In genomic region chr17:47665655-47666054, GRCh38 we compare ENCODE assay signal across 23 cellular contexts. TPM values are rescaled to one million over a fixed set of nuclear protein-coding genes. Genes with fewer than 3 reads are reported as not detected.
A peak's percentile ranks its signal among the peaks of the same experiment; 100 is the strongest.
DNase-seq lines count a peak whose midpoint lies in the region; ATAC-seq and TF ChIP-seq lines count a peak whose summit lies in the region.
"Had no signal": no experiment of that assay in that cellular context is flagged by ENCODE, and none has a peak within 500 bp of the region (broad histone marks: within the 10 kb centered on the region; RNA-seq: fewer than 3 reads in every experiment).

No MANE protein-coding gene starts in this region.

- H3K4me2 ChIP-seq in H9 (ENCODE audit: insufficient read depth, insufficient read length, low read length) = no peak overlapping the region

- H4K20me1 ChIP-seq in H9 (ENCODE audit: control insufficient read depth, insufficient read depth, insufficient read length) = no peaks in the 10 kb centered on the region

- no peak overlapping the region for H4K91ac ChIP-seq in H9 (ENCODE audit: insufficient read length, low read depth, low read length)

- H3K9me3 ChIP-seq in H9 (ENCODE audit: control insufficient read depth, low read depth, low read length) (no peaks in the 10 kb centered on the region), iPS-18a (ENCODE audit: control insufficient read depth, low read depth, low read length) (no peaks in the 10 kb centered on the region)
- H3K9me3 ChIP-seq: right lobe of liver, tibial nerve had no signal

- POLR2A ChIA-PET in WTC11 (lab: Charles Lee) = interaction anchor here (2.8 kb wide), 1 partner anchor 16 kb away, joined by 10 read pairs; the partner anchor contains the start of gene KPNB1
- POLR2A ChIA-PET in T-cell (lab: Charles Lee) = interaction anchor here in 1 of 2 donors (0.5 to 1.2 kb wide), 2 partner anchors 8 to 28 kb away, joined by 3 to 5 read pairs; no protein-coding TSS in a partner anchor

- peaks cover 62 to 96% (median 93%) of the 10 kb centered on the region in 3 experiments for H3K36me3 Mint-ChIP-seq in H9 (ENCODE audit: insufficient read depth in 1 of 3, low read depth in 3 of 3)
- peaks cover 86% of the 10 kb centered on the region for H3K36me3 Mint-ChIP-seq in WTC11
- peaks cover 52% of the 10 kb centered on the region for H3K36me3 Mint-ChIP-seq in T-cell

- peak overlapping the region in 2 of 3 experiments; percentile 68 to 89; a peak in 1 of 7 replicates for H3K27ac Mint-ChIP-seq in H9
- H3K27ac Mint-ChIP-seq in WTC11 = no peak overlapping the region
- H3K27ac Mint-ChIP-seq in T-cell = peak overlapping the region in 1 of 2 donors; percentile 43
- H3K27ac Mint-ChIP-seq: activated naive CD4-positive, alpha-beta T cell treated with anti-CD3 and anti-CD28 coated beads, Interleukin-2, amount 10 ng/mL, durations not matched to agents 7 days and 5 days; CD4-positive, alpha-beta T cell; effector memory CD8-positive, alpha-beta T cell; nephron had no signal

- no peak overlapping the region for H3K4ac ChIP-seq in H9 (ENCODE audit: low read depth, low read length)

- H3K14ac ChIP-seq in H9 (ENCODE audit: insufficient read depth, low read length) = no peak overlapping the region

- no peak overlapping the region for H3K18ac ChIP-seq in H9 (ENCODE audit: insufficient read length, low read depth, low read length)

- H3K27me3 Mint-ChIP-seq in H9 (ENCODE audit: low read depth) = no peaks in the 10 kb centered on the region
- H3K27me3 Mint-ChIP-seq in WTC11 (ENCODE audit: low read depth) = no peaks in the 10 kb centered on the region
- no peaks in the 10 kb centered on the region for H3K27me3 Mint-ChIP-seq in T-cell
- H3K27me3 Mint-ChIP-seq: activated naive CD4-positive, alpha-beta T cell treated with anti-CD3 and anti-CD28 coated beads, Interleukin-2, amount 10 ng/mL, durations not matched to agents 7 days and 5 days; CD4-positive, alpha-beta T cell; effector memory CD8-positive, alpha-beta T cell had no signal

- no peaks in the 10 kb centered on the region for H3K79me2 ChIP-seq in H9 (ENCODE audit: insufficient read depth, low read length)

- H2AK5ac ChIP-seq in H9 (ENCODE audit: insufficient read length, low read length) = no peak overlapping the region

- peaks cover 97% of the 10 kb centered on the region for H3K36me3 ChIP-seq in iPS-18a (ENCODE audit: control insufficient read depth, low read depth, low read length)

- CTCF ChIA-PET in WTC11 (lab: Charles Lee) = interaction anchor here (0.6 to 1.3 kb wide), 3 partner anchors 34 to 131 kb away, joined by 3 read pairs; no protein-coding TSS in a partner anchor
- CTCF ChIA-PET in T-cell (lab: Charles Lee) = interaction anchor here (0.6 to 1.6 kb wide), 7 partner anchors 8 to 414 kb away, joined by 3 to 4 read pairs (median 3); partner anchors contain the start of gene KPNB1 (in 1 of the 2)

- H3K56ac ChIP-seq in H9 (ENCODE audit: insufficient read length, low read depth, low read length) = no peak overlapping the region

- no peak overlapping the region for H2BK5ac ChIP-seq in H9 (ENCODE audit: insufficient read length, low read length)

- H3K4me1 Mint-ChIP-seq in H9 (peaks cover 14 to 18% of the 10 kb centered on the region in 2 experiments), WTC11 (peaks cover 15% of the 10 kb centered on the region), T-cell (peaks cover 24 to 28% (median 28%) of the 10 kb centered on the region in 3 donors)
- H3K4me1 Mint-ChIP-seq: nephron had no signal

- H4K5ac ChIP-seq in H9 (ENCODE audit: insufficient read length, low read depth, low read length) = no peak overlapping the region

- H2BK20ac ChIP-seq in H9 (ENCODE audit: low read depth, low read length, poor library complexity, severe bottlenecking) = no peak overlapping the region

- H3K9me3 Mint-ChIP-seq in H9 (no peaks in the 10 kb centered on the region), WTC11 (no peaks in the 10 kb centered on the region), T-cell (no peaks in the 10 kb centered on the region)
- H3K9me3 Mint-ChIP-seq: activated naive CD4-positive, alpha-beta T cell treated with anti-CD3 and anti-CD28 coated beads, Interleukin-2, amount 10 ng/mL, durations not matched to agents 7 days and 5 days; CD4-positive, alpha-beta T cell; effector memory CD8-positive, alpha-beta T cell; nephron had no signal

- H4K8ac ChIP-seq in H9 (replicated peaks; ENCODE audit: insufficient read length, low read depth, low read length) = no peak overlapping the region

- no peak overlapping the region for H2BK15ac ChIP-seq in H9 (ENCODE audit: low read depth, low read length)

- H3K4me3 ChIP-seq in iPS-18a (ENCODE audit: low read length) = no peak overlapping the region
- H3K4me3 ChIP-seq: right lobe of liver, tibial nerve had no signal

- ATAC-seq in WTC11 (no peak), HG03135 (IDR thresholded peaks at IDR 0.05; ENCODE audit: unreplicated experiment) (no peak), GM18909 (IDR thresholded peaks at IDR 0.05; ENCODE audit: poor library complexity, unreplicated experiment) (no peak), T-cell (replicated peaks in 1 of 4) (no peak)
- ATAC-seq: effector memory CD8-positive, alpha-beta T cell had no signal

- H3K27me3 ChIP-seq in H9 (ENCODE audit: insufficient read depth, low read length) (no peaks in the 10 kb centered on the region), iPS-18a (ENCODE audit: control insufficient read depth, insufficient read depth, low read length) (no peaks in the 10 kb centered on the region)
- H3K27me3 ChIP-seq: brain microvascular endothelial cell, right lobe of liver, tibial nerve had no signal

- no peak overlapping the region for H3K27ac ChIP-seq in H9 (ENCODE audit: insufficient read length, low read depth, low read length)
- peak overlapping the region; percentile 21 for H3K27ac ChIP-seq in iPS-18a (ENCODE audit: low read length)
- H3K27ac ChIP-seq: brain microvascular endothelial cell, right lobe of liver, tibial nerve had no signal

- no peak overlapping the region for H3K23ac ChIP-seq in H9 (ENCODE audit: insufficient read length, low read depth, low read length)

- H3K4me3 Mint-ChIP-seq in H9 (no peak overlapping the region), WTC11 (no peak overlapping the region), T-cell (no peak overlapping the region)
- H3K4me3 Mint-ChIP-seq: activated naive CD4-positive, alpha-beta T cell treated with anti-CD3 and anti-CD28 coated beads, Interleukin-2, amount 10 ng/mL, durations not matched to agents 7 days and 5 days; CD4-positive, alpha-beta T cell; effector memory CD8-positive, alpha-beta T cell; nephron had no signal

- no CpG with 5 or more reads among the region's 3 CpGs for WGBS in H9 (ENCODE audit: extremely low coverage, insufficient read length, low lambda C conversion rate)

- H3K9ac ChIP-seq in H9 (ENCODE audit: extremely low read depth, insufficient read length, low read length) = no peak overlapping the region
- no peak overlapping the region for H3K9ac ChIP-seq in iPS-18a (ENCODE audit: low read length)

- no peak overlapping the region for H3T11ph ChIP-seq in H9 (ENCODE audit: low read length)

- H3K23me2 ChIP-seq in H9 (ENCODE audit: insufficient read length, low read depth, low read length, poor library complexity, severe bottlenecking) = no peaks in the 10 kb centered on the region

- no peak overlapping the region for H2BK120ac ChIP-seq in H9 (ENCODE audit: low read depth, low read length, poor library complexity, severe bottlenecking)

- H3K4me1 ChIP-seq in H9 (ENCODE audit: insufficient read depth, low read length) = peaks cover 3% of the 10 kb centered on the region
- peaks cover 15% of the 10 kb centered on the region for H3K4me1 ChIP-seq in iPS-18a (ENCODE audit: control insufficient read depth, low read depth, low read length)
- H3K4me1 ChIP-seq: right lobe of liver, tibial nerve had no signal

- peaks cover 5% of the 10 kb centered on the region for H3K79me1 ChIP-seq in H9 (ENCODE audit: insufficient read depth, low read depth, low read length, poor library complexity, severe bottlenecking)

- H2AFZ ChIP-seq in H9 (ENCODE audit: low read length) = no peak overlapping the region

- H2BK12ac ChIP-seq in H9 (ENCODE audit: insufficient read length, low read depth, low read length) = no peak overlapping the region

- TF ChIP-seq CTCF in H9 (conservative IDR thresholded peaks at IDR 0.05) (no peak), WTC11 (IDR thresholded peaks at IDR 0.05) (no peak)

- DNase-seq in AML-193 (lab: John Stamatoyannopoulos, UW) = peak; percentile 81 to 84
- DNase-seq in H9 = no peak
- DNase-seq in WTC11 (ENCODE audit: low spot score) = no peak
- no peak for DNase-seq in putamen (ENCODE audit: low spot score)
- no peak for DNase-seq in T-cell
- DNase-seq: activated CD8-positive, alpha-beta memory T cell treated with anti-CD3 and anti-CD28 coated beads for 24 hours; activated naive CD4-positive, alpha-beta T cell treated with anti-CD3 and anti-CD28 coated beads, Interleukin-2, amount 10 ng/mL, durations not matched to agents 7 days and 5 days; brain microvascular endothelial cell; CD4-positive, alpha-beta T cell; DND-41; effector memory CD8-positive, alpha-beta T cell; Karpas-422; mammary epithelial cell; NCI-H2029; NCI-H524 treated with DMSO at 0.1 percent for 48 hours; right lobe of liver; stimulated activated CD4-positive, alpha-beta T cell treated with anti-CD3 and anti-CD28 coated beads, Interleukin-4, amount 100 ng/mL, for 4 hours; SW 1271 had no signal

TF ChIP-seq in WTC11, 78 proteins besides CTCF, POLR2A, EP300 and RAD21 (continues in another document):
- TF ChIP-seq, protein P1, sequence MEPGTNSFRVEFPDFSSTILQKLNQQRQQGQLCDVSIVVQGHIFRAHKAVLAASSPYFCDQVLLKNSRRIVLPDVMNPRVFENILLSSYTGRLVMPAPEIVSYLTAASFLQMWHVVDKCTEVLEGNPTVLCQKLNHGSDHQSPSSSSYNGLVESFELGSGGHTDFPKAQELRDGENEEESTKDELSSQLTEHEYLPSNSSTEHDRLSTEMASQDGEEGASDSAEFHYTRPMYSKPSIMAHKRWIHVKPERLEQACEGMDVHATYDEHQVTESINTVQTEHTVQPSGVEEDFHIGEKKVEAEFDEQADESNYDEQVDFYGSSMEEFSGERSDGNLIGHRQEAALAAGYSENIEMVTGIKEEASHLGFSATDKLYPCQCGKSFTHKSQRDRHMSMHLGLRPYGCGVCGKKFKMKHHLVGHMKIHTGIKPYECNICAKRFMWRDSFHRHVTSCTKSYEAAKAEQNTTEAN (CRISPR knock-in tag; IDR thresholded peaks at IDR 0.05) = no peak
- TF ChIP-seq TP53 (CRISPR knock-in tag; IDR thresholded peaks at IDR 0.05) = no peak
- TF ChIP-seq GABPB1 (CRISPR knock-in tag; IDR thresholded peaks at IDR 0.05) = peak; percentile 61; the same call in 1 of the 2 replicates
- TF ChIP-seq FOXJ3 (CRISPR knock-in tag; IDR thresholded peaks at IDR 0.05; ENCODE audit: borderline replicate concordance) = no peak

RNA-seq across cellular contexts. Expression of gene KPNB1, which starts 15.9 kb away (rescaled TPM):
- total RNA-seq in H9 (2021) = 742 and 764 TPM in 2 replicates
- total RNA-seq in WTC11 (2021) = 437 to 506 TPM (median 452 TPM) in 3 replicates
- 100 to 1,000 TPM; 216 to 262 (median 240) TPM for total RNA-seq in T-cell

RNA-seq across cellular contexts. Expression of gene TBKBP1, which starts 28.3 kb away (rescaled TPM):
- total RNA-seq in H9 (2021) (33.2 and 33.6 TPM in 2 replicates), WTC11 (2021) (14.7 to 17.4 TPM (median 15.8 TPM) in 3 replicates), T-cell (10 to 100 TPM in 1 of 5 donors, 1 to 10 TPM in 4; 4.5 to 20.5 (median 7.2) TPM)

Comparison
In these comparisons a context has a peak if more than half of its experiments do, and no peak if none do; other contexts are left out.
1. DNase-seq: peak in AML-193 (2 of 2); none in H9 (single experiment), WTC11 (single experiment), putamen (single experiment) and T-cell (0 of 34).